27 cellular contexts compared by ENCODE assay signal in the genomic region with DNA sequence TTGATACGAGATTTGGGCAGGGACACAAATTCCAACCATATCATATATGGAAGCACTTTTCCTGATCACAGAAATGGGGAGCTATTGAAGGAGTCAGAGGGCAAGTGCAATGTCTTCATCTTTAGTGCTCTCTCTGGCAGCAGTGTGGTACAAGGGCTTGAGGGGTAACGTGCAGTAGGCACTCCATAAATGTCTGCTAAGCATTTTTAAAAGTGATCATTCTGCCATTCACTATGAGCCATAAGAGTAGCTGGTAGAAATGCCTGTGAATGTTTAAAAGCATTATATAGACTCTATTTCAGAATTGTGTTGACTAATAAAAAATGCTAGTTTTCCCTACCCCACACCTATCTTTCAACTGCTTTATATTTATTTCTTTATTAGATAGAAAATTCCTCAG.
A peak's percentile ranks its signal among the peaks of the same experiment; 100 is the strongest.
DNase-seq lines count a peak whose midpoint lies in the region; ATAC-seq, FAIRE-seq and TF ChIP-seq lines count a peak whose summit lies in the region.
"Had no signal": no experiment of that assay in that cellular context is flagged by ENCODE, and none has a peak within 500 bp of the region (broad histone marks: within the 10 kb centered on the region; RNA-seq: fewer than 3 reads in every experiment).

No MANE protein-coding gene starts in this region.

- CTCF ChIA-PET in HepG2 (lab: Yijun Ruan, JAX; ENCODE audit: low intra/inter-chr PET ratio, low total read pairs): no interaction called here

- ATAC-seq in HepG2: no peak
- ATAC-seq in right lobe of liver: no peak
- no peak for ATAC-seq in stimulated activated naive CD8-positive, alpha-beta T cell treated with anti-CD3 and anti-CD28 coated beads, Interleukin-15, Interleukin-2, amounts not matched to agents 100 U/mL and 50 U/mL, for 24 hours
- no peak for ATAC-seq in HG02571 (IDR thresholded peaks at IDR 0.05; ENCODE audit: unreplicated experiment)
- ATAC-seq: GM12878 had no signal

- no peaks in the 10 kb centered on the region for H3K27me3 ChIP-seq in HepG2 (ENCODE audit: control insufficient read depth in 1 of 2, insufficient read depth in 2 of 2, low read length in 2 of 2)
- no peaks in the 10 kb centered on the region for H3K27me3 ChIP-seq in right lobe of liver
- H3K27me3 ChIP-seq in WERI-Rb-1 (ENCODE audit: insufficient read depth, low read depth, severe bottlenecking): no peaks in the 10 kb centered on the region
- H3K27me3 ChIP-seq in bronchial epithelial cell (ENCODE audit: control insufficient read depth, insufficient read depth, low read length): no peaks in the 10 kb centered on the region
- H3K27me3 ChIP-seq: BE2C, BLaER1 had no signal

- no peak overlapping the region for H3K9ac ChIP-seq in HepG2 (ENCODE audit: insufficient read depth, low read depth, low read length)
- no peak overlapping the region for H3K9ac ChIP-seq in kidney (ENCODE audit: low read length in 2 of 2)
- H3K9ac ChIP-seq: BLaER1 had no signal

- H3K4me3 ChIP-seq in HepG2 (replicated peaks in 1 of 3; ENCODE audit: insufficient read depth in 1 of 3, low read depth in 2 of 3, low read length in 3 of 3) (no peak overlapping the region), right lobe of liver (no peak overlapping the region), WERI-Rb-1 (ENCODE audit: low read depth, low read length) (no peak overlapping the region), bronchial epithelial cell (ENCODE audit: low read depth, low read length) (no peak overlapping the region), kidney (ENCODE audit: low read length in 2 of 2) (peak overlapping the region; percentile 7 to 27)
- H3K4me3 ChIP-seq: BLaER1, GM12878 had no signal

- H3K36me3 ChIP-seq in HepG2 (replicated peaks in 1 of 2; ENCODE audit: control insufficient read depth in 1 of 2, insufficient read depth in 2 of 2, low read length in 2 of 2): peaks cover 2 to 10% of the 10 kb centered on the region in 2 experiments
- no peaks in the 10 kb centered on the region for H3K36me3 ChIP-seq in right lobe of liver
- no peaks in the 10 kb centered on the region; the same call in 1 of the 2 replicates for H3K36me3 ChIP-seq in WERI-Rb-1
- H3K36me3 ChIP-seq in bronchial epithelial cell (ENCODE audit: control insufficient read depth, insufficient read depth, low read length): no peaks in the 10 kb centered on the region
- no peaks in the 10 kb centered on the region for H3K36me3 ChIP-seq in kidney (ENCODE audit: control insufficient read depth in 1 of 2, insufficient read depth in 2 of 2, low read length in 2 of 2)

- peaks cover 17% of the 10 kb centered on the region for H3K9me3 ChIP-seq in HepG2 (ENCODE audit: low read length)
- no peaks in the 10 kb centered on the region for H3K9me3 ChIP-seq in right lobe of liver
- H3K9me3 ChIP-seq in WERI-Rb-1 (ENCODE audit: severe bottlenecking): no peaks in the 10 kb centered on the region
- H3K9me3 ChIP-seq in kidney (ENCODE audit: control insufficient read depth in 1 of 2, low read length in 2 of 2): no peaks in the 10 kb centered on the region
- H3K9me3 ChIP-seq: BE2C had no signal

- no peak for TF ChIP-seq EP300 in HepG2 (IDR thresholded peaks at IDR 0.05; ENCODE audit: low read depth in 2 of 2, low read length in 2 of 2)
- TF ChIP-seq EP300 in HepG2 (CRISPR knock-in tag; IDR thresholded peaks at IDR 0.05; ENCODE audit: borderline replicate concordance): no peak

- H3K4me1 ChIP-seq in HepG2 (ENCODE audit: insufficient read depth, low read length) (peaks cover 31% of the 10 kb centered on the region), right lobe of liver (peaks cover 0 to 16% (median 5%) of the 10 kb centered on the region in 4 donors), kidney (ENCODE audit: control insufficient read depth in 1 of 2, insufficient read depth in 1 of 2, low read depth in 1 of 2, low read length in 2 of 2) (peaks cover 4 to 17% of the 10 kb centered on the region in 2 donors)
- H3K4me1 ChIP-seq: BE2C, BLaER1 had no signal

- H2AFZ ChIP-seq in HepG2 (ENCODE audit: low read length): no peak overlapping the region

- FAIRE-seq in HepG2 (lab: Jason Lieb, UNC) (no peak), bronchial epithelial cell (lab: Jason Lieb, UNC) (peak; percentile 81), kidney (lab: Jason Lieb, UNC) (no peak)
- FAIRE-seq: GM12878, GM12892, GM18507 had no signal

- intact Hi-C loops in HepG2 (cut with micrococcal nuclease; ENCODE audit: unreplicated experiment): loop anchor here (10.0 kb wide), 1 partner anchor 479 kb away; no protein-coding TSS in a partner anchor
- intact Hi-C loops in right lobe of liver (cut with DNase I): no loop called here
- intact Hi-C loops in kidney (cut with DNase I): no loop called here

- H4K20me1 ChIP-seq in HepG2 (ENCODE audit: insufficient read depth, low read length): no peaks in the 10 kb centered on the region
- H4K20me1 ChIP-seq: BLaER1 had no signal

- BruUV-seq in HepG2 (replicated peaks; lab: Mats Ljungman, UMichigan): no TSS peak

- H3K4me2 ChIP-seq in HepG2 (ENCODE audit: low read depth, low read length): no peak overlapping the region
- H3K4me2 ChIP-seq: BLaER1 had no signal

- no peak overlapping the region for H3K27ac ChIP-seq in HepG2 (ENCODE audit: extremely low read length, insufficient read depth, low read length)
- no peak overlapping the region for H3K27ac ChIP-seq in right lobe of liver
- H3K27ac ChIP-seq in WERI-Rb-1: peak overlapping the region; percentile 23; the same call in 1 of the 2 replicates
- no peak overlapping the region for H3K27ac ChIP-seq in kidney (ENCODE audit: low read depth in 2 of 2, low read length in 2 of 2)
- H3K27ac ChIP-seq: 22Rv1, BLaER1 had no signal

- TF ChIP-seq POLR2A in HepG2 (IDR thresholded peaks at IDR 0.05; ENCODE audit: insufficient read depth in 1 of 2, low read depth in 2 of 2, low read length in 2 of 2) (no peak), right lobe of liver (IDR thresholded peaks at IDR 0.05) (no peak)

- POLR2A ChIA-PET in HepG2 (lab: Yijun Ruan, JAX): no interaction called here

- WGBS in HepG2 (ENCODE audit: low lambda C conversion rate): 96% methylated on average over 2 of the region's 2 CpGs
- WGBS in right lobe of liver (ENCODE audit: insufficient coverage, low coverage, low lambda C conversion rate, missing lambda C conversion rate): 90% methylated on average over 1 of the region's 2 CpGs

- in situ Hi-C loops in HepG2 (cut with HindIII; ENCODE audit: extremely low pct_ligation_motif_present, low pct_unique_long_range_greater_than_20kb): loop anchor here (25.0 kb wide), 1 partner anchor 471 kb away; no protein-coding TSS in a partner anchor

- no peaks in the 10 kb centered on the region for H3K79me2 ChIP-seq in HepG2 (ENCODE audit: insufficient read depth, low read length)

- no peak for DNase-seq in HepG2 (ENCODE audit: low spot score)
- no peak for DNase-seq in right lobe of liver
- DNase-seq in WERI-Rb-1: no peak
- DNase-seq in bronchial epithelial cell (ENCODE audit: low read depth): no peak
- DNase-seq in kidney: no peak
- no peak for DNase-seq in stimulated activated naive CD8-positive, alpha-beta T cell treated with anti-CD3 and anti-CD28 coated beads, Interleukin-15, Interleukin-2, amounts not matched to agents 100 U/mL and 50 U/mL, for 24 hours
- DNase-seq in retina: no peak
- DNase-seq: ACHN; BE2C; C1 segment of cervical spinal cord; CD4-positive, alpha-beta memory T cell; CD4-positive, CD25-positive, alpha-beta regulatory T cell; CD8-positive, alpha-beta memory T cell; COR-L47; DMS 273 treated with DMSO at 0.1 percent for 48 hours; DMS153; DMS53; DMS79; DND-41; EL; GDM1 had no signal

- no peak for TF ChIP-seq RAD21 in HepG2 (CRISPR knock-in tag; IDR thresholded peaks at IDR 0.05)

- TF ChIP-seq CTCF in HepG2 (CRISPR knock-in tag; IDR thresholded peaks at IDR 0.05) (no peak), right lobe of liver (IDR thresholded peaks at IDR 0.05) (no peak), WERI-Rb-1 (IDR thresholded peaks at IDR 0.05; ENCODE audit: low read depth, low read length) (no peak), bronchial epithelial cell (IDR thresholded peaks at IDR 0.05; ENCODE audit: insufficient read depth, low read length, severe bottlenecking) (no peak), kidney (IDR thresholded peaks at IDR 0.05; ENCODE audit: borderline replicate concordance, extremely low read depth, insufficient read depth) (no peak)

TF ChIP-seq in HepG2, 621 proteins besides CTCF, POLR2A, EP300 and RAD21:
- TF ChIP-seq IRF2 (CRISPR knock-in tag; IDR thresholded peaks at IDR 0.05) (no peak), MAFF (IDR thresholded peaks at IDR 0.05; ENCODE audit: low read depth, low read length) (peak; percentile 53; the same call in 1 of the 2 replicates), MAFK (conservative IDR thresholded peaks at IDR 0.05 in 1 of 2, IDR thresholded peaks at IDR 0.05 in 1 of 2; ENCODE audit: low read length in 2 of 2) (peak; percentile 49 to 71; a peak in 3 of 4 replicates)

Comparison
In these comparisons a context has a peak if more than half of its experiments do, and no peak if none do; other contexts are left out.
1. H3K4me3 ChIP-seq: peak in kidney (2 of 2); none in HepG2 (0 of 3), right lobe of liver (0 of 3), WERI-Rb-1 (single experiment) and bronchial epithelial cell (single experiment).